Comparison of ENCODE assay signal across 10 cellular contexts in the genomic region with DNA sequence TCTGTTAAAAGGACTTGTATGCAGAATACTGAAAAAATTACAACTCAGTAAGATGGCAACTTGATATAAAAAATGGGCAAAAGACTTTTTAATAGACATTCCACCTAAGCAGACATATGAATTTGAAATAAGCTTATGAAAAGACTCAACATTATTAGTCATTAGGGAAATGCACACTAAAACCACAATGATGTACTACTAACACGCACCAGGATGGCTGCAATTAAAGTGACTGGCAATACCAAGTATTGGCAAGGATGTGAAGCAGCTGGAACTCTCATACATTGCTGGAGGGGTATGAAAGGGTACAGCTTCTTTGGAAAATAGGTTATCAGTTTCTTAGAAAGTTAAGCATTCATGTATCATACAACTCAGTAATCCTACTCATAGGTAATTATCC. TPM values are rescaled to one million over a fixed set of nuclear protein-coding genes. Genes with fewer than 3 reads are reported as not detected.
DNase-seq lines count a peak whose midpoint lies in the region; ATAC-seq and TF ChIP-seq lines count a peak whose summit lies in the region.
"Had no signal": no experiment of that assay in that cellular context is flagged by ENCODE, and none has a peak within 500 bp of the region (broad histone marks: within the 10 kb centered on the region; RNA-seq: fewer than 3 reads in every experiment).

No MANE protein-coding gene starts in this region.

- WGBS in suprapubic skin: 39% methylated on average over 1 of the region's 1 CpG

- H3K27me3 ChIP-seq in A673 (replicated peaks; ENCODE audit: insufficient read depth, low read depth, low read length, poor library complexity): no peaks in the 10 kb centered on the region
- no peaks in the 10 kb centered on the region for H3K27me3 ChIP-seq in suprapubic skin

- no peak for TF ChIP-seq EP300 in suprapubic skin (IDR thresholded peaks at IDR 0.05)

- H3K27ac ChIP-seq in A673 (ENCODE audit: low read depth, low read length, poor library complexity, severe bottlenecking): peak overlapping the region; percentile 22
- H3K27ac ChIP-seq in SK-N-MC: no peak overlapping the region
- no peak overlapping the region for H3K27ac ChIP-seq in suprapubic skin

- no peak for TF ChIP-seq POLR2A in suprapubic skin (IDR thresholded peaks at IDR 0.05)

- ATAC-seq in GM21529 (IDR thresholded peaks at IDR 0.05; ENCODE audit: unreplicated experiment): no peak
- ATAC-seq in omental fat pad (ENCODE audit: low FRiP score): no peak

- intact Hi-C loops in A673 (cut with micrococcal nuclease; ENCODE audit: unreplicated experiment): no loop called here

- POLR2A ChIA-PET in A673 (lab: Charles Lee; ENCODE audit: low non-redundant PET): no interaction called here

- peak; percentile 64 for DNase-seq in A673 (ENCODE audit: low spot score)
- DNase-seq in AG10803 (ENCODE audit: low read depth): peak; percentile 77
- DNase-seq in SK-N-MC (ENCODE audit: low read depth, low spot score): peak; percentile 79
- DNase-seq in fibroblast of peridontal ligament (ENCODE audit: extremely low read depth): peak; percentile 52
- no peak for DNase-seq in foreskin melanocyte
- no peak for DNase-seq in suprapubic skin (ENCODE audit: low spot score in 2 of 2)
- DNase-seq in omental fat pad (ENCODE audit: low spot score): no peak
- DNase-seq: naive B cell, NCI-H526 had no signal

- no TSS peak for BruUV-seq in A673 (replicated peaks; lab: Mats Ljungman, UMichigan)

- no peak for TF ChIP-seq CTCF in A673 (conservative IDR thresholded peaks at IDR 0.05; ENCODE audit: low read depth, low read length)
- TF ChIP-seq CTCF in AG10803 (conservative IDR thresholded peaks at IDR 0.05; ENCODE audit: low read length): no peak
- TF ChIP-seq CTCF in suprapubic skin (IDR thresholded peaks at IDR 0.05): no peak
- no peak for TF ChIP-seq CTCF in omental fat pad (IDR thresholded peaks at IDR 0.05)

- H3K9me3 ChIP-seq in A673 (ENCODE audit: low read depth, low read length, poor library complexity, severe bottlenecking): peaks cover 4% of the 10 kb centered on the region
- H3K9me3 ChIP-seq in SK-N-MC (ENCODE audit: low read depth, low read length): no peaks in the 10 kb centered on the region
- H3K9me3 ChIP-seq in suprapubic skin: no peaks in the 10 kb centered on the region

- H3K36me3 ChIP-seq in A673 (ENCODE audit: insufficient read depth, low read length, poor library complexity, severe bottlenecking): no peaks in the 10 kb centered on the region
- no peaks in the 10 kb centered on the region for H3K36me3 ChIP-seq in SK-N-MC (ENCODE audit: insufficient read depth, low read length)
- H3K36me3 ChIP-seq in suprapubic skin: no peaks in the 10 kb centered on the region

- no peak overlapping the region for H3K9ac ChIP-seq in SK-N-MC (ENCODE audit: insufficient read length)

- no peak overlapping the region for H3K4me3 ChIP-seq in A673 (ENCODE audit: low read depth, low read length, poor library complexity, severe bottlenecking)
- no peak overlapping the region for H3K4me3 ChIP-seq in AG10803 (ENCODE audit: low read length)
- no peak overlapping the region for H3K4me3 ChIP-seq in SK-N-MC
- H3K4me3 ChIP-seq in suprapubic skin: no peak overlapping the region

- CTCF ChIA-PET in A673 (lab: Charles Lee): interaction anchor here (1.1 to 1.2 kb wide), 2 partner anchors 115 to 124 kb away, joined by 4 to 5 read pairs; no protein-coding TSS in a partner anchor

- peaks cover 4% of the 10 kb centered on the region for H3K4me1 ChIP-seq in A673 (ENCODE audit: insufficient read depth, low read length, poor library complexity, severe bottlenecking)
- peaks cover 15% of the 10 kb centered on the region for H3K4me1 ChIP-seq in suprapubic skin

RNA-seq across cellular contexts. Expression of gene ENOSF1, which starts 3.2 kb away (rescaled TPM):
- total RNA-seq in A673 (2021) (39.2 and 48.0 TPM in 2 replicates), suprapubic skin (100 to 1,000 TPM in 1 of 4 donors, 10 to 100 TPM in 3; 31.8 to 159 (median 64.3) TPM), omental fat pad (100 to 1,000 TPM in 1 of 4 donors, 10 to 100 TPM in 3; 31.7 to 104 (median 45.2) TPM)

RNA-seq across cellular contexts. Expression of gene TYMS, which starts 58.2 kb away (rescaled TPM):
- total RNA-seq in A673 (2021) (319 and 339 TPM in 2 replicates), suprapubic skin (1 to 10 TPM; 2.6 to 5.9 (median 3.2) TPM), omental fat pad (1 to 10 TPM in 1 of 4 donors, under 1 TPM in 2, not detected in 1; 0.50 to 6.4 (median 0.65) TPM)

Comparison
In these comparisons a context has a peak if more than half of its experiments do, and no peak if none do; other contexts are left out.
1. DNase-seq: peak in A673 (single experiment), AG10803 (single experiment), SK-N-MC (single experiment) and fibroblast of peridontal ligament (single experiment); none in foreskin melanocyte (single experiment), suprapubic skin (0 of 2) and omental fat pad (single experiment).
2. RNA of gene TYMS, which starts 58.2 kb away (total RNA-seq): 319 to 339 TPM in A673; 2.6 to 5.9 TPM in suprapubic skin and 0.50 to 6.4 TPM in omental fat pad; every median in the first group is over 10 times any median in the second.